In the genomic region with DNA sequence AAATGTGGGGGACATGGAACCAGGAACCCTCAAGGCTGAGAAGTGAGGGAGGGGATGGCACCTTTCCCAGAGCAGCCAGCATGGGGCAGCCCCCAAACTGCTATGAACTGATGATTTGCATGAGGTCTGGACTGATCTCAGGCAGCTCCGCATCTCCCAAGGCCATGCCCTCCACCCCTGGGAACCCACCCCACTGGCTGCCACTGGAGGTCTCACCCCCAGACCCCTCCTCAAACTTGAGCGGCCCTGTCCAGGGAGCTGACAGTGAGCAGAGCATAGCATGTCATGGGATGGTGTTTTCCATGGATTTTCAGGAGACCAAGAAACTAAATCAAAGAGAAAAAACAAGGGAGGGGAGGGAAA, we compare ENCODE assay signal across 14 cellular contexts. TPM values are rescaled to one million over a fixed set of nuclear protein-coding genes. Genes with fewer than 3 reads are reported as not detected.
DNase-seq lines count a peak whose midpoint lies in the region; ATAC-seq and TF ChIP-seq lines count a peak whose summit lies in the region.
"Had no signal": no experiment of that assay in that cellular context is flagged by ENCODE, and none has a peak within 500 bp of the region (broad histone marks: within the 10 kb centered on the region; RNA-seq: fewer than 3 reads in every experiment).

No MANE protein-coding gene starts in this region.

- H3K9me3 Mint-ChIP-seq in endodermal cell = no peaks in the 10 kb centered on the region
- H3K9me3 Mint-ChIP-seq in activated CD4-positive, alpha-beta memory T cell treated with anti-CD3 and anti-CD28 coated beads, Interleukin-2, amount 10 ng/mL, durations not matched to agents 7 days and 5 days = no peaks in the 10 kb centered on the region
- H3K9me3 Mint-ChIP-seq: CD14-positive monocyte had no signal

- H3K9me3 ChIP-seq in NT2/D1 (ENCODE audit: insufficient read depth, low read length) (no peaks in the 10 kb centered on the region), endodermal cell (ENCODE audit: control insufficient read depth, low read length) (no peaks in the 10 kb centered on the region), osteoblast (ENCODE audit: low read depth, low read length) (no peaks in the 10 kb centered on the region)
- H3K9me3 ChIP-seq: SK-N-SH had no signal

- 100% methylated on average over 1 to 2 of the region's 2 CpGs for WGBS in endodermal cell (ENCODE audit: insufficient coverage in 1 of 2, insufficient read length in 1 of 2), 2 experiments

- peaks cover 67% of the 10 kb centered on the region for H3K27me3 Mint-ChIP-seq in endodermal cell (ENCODE audit: insufficient read depth)
- peaks cover 58% of the 10 kb centered on the region for H3K27me3 Mint-ChIP-seq in activated CD4-positive, alpha-beta memory T cell treated with anti-CD3 and anti-CD28 coated beads, Interleukin-2, amount 10 ng/mL, durations not matched to agents 7 days and 5 days

- CTCF ChIA-PET in activated CD4-positive, alpha-beta memory T cell treated with anti-CD3 and anti-CD28 coated beads, Interleukin-2, amount 10 ng/mL, durations not matched to agents 7 days and 5 days (lab: Charles Lee) = interaction anchor here (0.9 kb wide), 1 partner anchor 12 kb away, joined by 4 read pairs; no protein-coding TSS in a partner anchor

- H3K27ac ChIP-seq in endodermal cell (ENCODE audit: low read depth, low read length) (peak overlapping the region; percentile 16), osteoblast (ENCODE audit: low read depth, low read length) (no peak overlapping the region)

- H3K4me1 ChIP-seq in NT2/D1 (ENCODE audit: insufficient read depth, insufficient read length) = peaks cover 9% of the 10 kb centered on the region
- H3K4me1 ChIP-seq in endodermal cell (ENCODE audit: control insufficient read depth, insufficient read depth, low read length) = peaks cover 9% of the 10 kb centered on the region
- H3K4me1 ChIP-seq in osteoblast (ENCODE audit: insufficient read depth, low read length) = peaks cover 15% of the 10 kb centered on the region

- peak overlapping the region; percentile 14 for H3K27ac Mint-ChIP-seq in endodermal cell
- H3K27ac Mint-ChIP-seq in activated CD4-positive, alpha-beta memory T cell treated with anti-CD3 and anti-CD28 coated beads, Interleukin-2, amount 10 ng/mL, durations not matched to agents 7 days and 5 days = no peak overlapping the region

- H3K79me2 ChIP-seq in osteoblast (ENCODE audit: insufficient read depth, low read length) = no peaks in the 10 kb centered on the region

- H3K27me3 ChIP-seq in NT2/D1 (ENCODE audit: insufficient read depth, insufficient read length) = peaks cover 6% of the 10 kb centered on the region
- no peaks in the 10 kb centered on the region for H3K27me3 ChIP-seq in endodermal cell (ENCODE audit: control insufficient read depth, insufficient read depth, low read length, poor library complexity, severe bottlenecking)
- peaks cover 15% of the 10 kb centered on the region for H3K27me3 ChIP-seq in osteoblast (ENCODE audit: insufficient read depth, low read length)

- no peaks in the 10 kb centered on the region for H4K20me1 ChIP-seq in osteoblast (ENCODE audit: insufficient read depth, low read length)

- H3K4me3 ChIP-seq in NT2/D1 (ENCODE audit: insufficient read length, low read depth) = no peak overlapping the region
- no peak overlapping the region for H3K4me3 ChIP-seq in endodermal cell (ENCODE audit: low read length)
- H3K4me3 ChIP-seq in osteoblast (ENCODE audit: insufficient read depth, low read length) = no peak overlapping the region

- H2AFZ ChIP-seq in osteoblast (ENCODE audit: low read length) = peak overlapping the region; percentile 73

- peaks cover 39% of the 10 kb centered on the region for H3K4me1 Mint-ChIP-seq in endodermal cell
- no peaks in the 10 kb centered on the region for H3K4me1 Mint-ChIP-seq in activated CD4-positive, alpha-beta memory T cell treated with anti-CD3 and anti-CD28 coated beads, Interleukin-2, amount 10 ng/mL, durations not matched to agents 7 days and 5 days

- DNase-seq in NT2/D1 (ENCODE audit: low read depth, low spot score) (no peak), endodermal cell (no peak), osteoblast (ENCODE audit: insufficient read length, low spot score, missing footprints) (no peak), islet precursor cell (no peak), hippocampal formation (lab: John Stamatoyannopoulos, UW) (no peak)
- DNase-seq in activated CD4-positive, alpha-beta memory T cell treated with anti-CD3 and anti-CD28 coated beads, Interleukin-2, amount 10 ng/mL, durations not matched to agents 7 days and 5 days = no peak
- DNase-seq: ACHN, NCI-H1092 treated with DMSO at 0.1 percent for 48 hours, NCI-H1694 treated with DMSO at 0.1 percent for 48 hours, RPMI8226, SHP77 treated with DMSO at 0.1 percent for 48 hours, SK-N-SH had no signal

- peak overlapping the region; percentile 21 for H3K9ac ChIP-seq in NT2/D1 (ENCODE audit: insufficient read length, low read depth)
- no peak overlapping the region for H3K9ac ChIP-seq in endodermal cell (ENCODE audit: extremely low read depth, low read length, poor library complexity, severe bottlenecking)
- H3K9ac ChIP-seq: SK-N-SH had no signal

- TF ChIP-seq CTCF in endodermal cell (conservative IDR thresholded peaks at IDR 0.05) = no peak
- TF ChIP-seq CTCF in osteoblast (IDR thresholded peaks at IDR 0.05; ENCODE audit: extremely low read depth, low read depth, low read length) = no peak

- H3K36me3 Mint-ChIP-seq in endodermal cell (ENCODE audit: low read depth) = no peaks in the 10 kb centered on the region
- H3K36me3 Mint-ChIP-seq in activated CD4-positive, alpha-beta memory T cell treated with anti-CD3 and anti-CD28 coated beads, Interleukin-2, amount 10 ng/mL, durations not matched to agents 7 days and 5 days (ENCODE audit: low read depth) = no peaks in the 10 kb centered on the region
- H3K36me3 Mint-ChIP-seq: CD14-positive monocyte had no signal

- H3K4me2 ChIP-seq in osteoblast (ENCODE audit: insufficient read depth, low read length) = no peak overlapping the region
- H3K4me2 ChIP-seq: SK-N-SH had no signal

- no peaks in the 10 kb centered on the region for H3K36me3 ChIP-seq in NT2/D1 (ENCODE audit: insufficient read depth, insufficient read length, low read length)
- no peaks in the 10 kb centered on the region for H3K36me3 ChIP-seq in endodermal cell (ENCODE audit: control insufficient read depth, insufficient read depth, low read length)
- no peaks in the 10 kb centered on the region for H3K36me3 ChIP-seq in osteoblast (ENCODE audit: insufficient read depth, low read length)

- ATAC-seq in GM19023 (IDR thresholded peaks at IDR 0.05; ENCODE audit: unreplicated experiment) = no peak

- H3K4me3 Mint-ChIP-seq in endodermal cell = peak overlapping the region; percentile 22
- no peak overlapping the region for H3K4me3 Mint-ChIP-seq in activated CD4-positive, alpha-beta memory T cell treated with anti-CD3 and anti-CD28 coated beads, Interleukin-2, amount 10 ng/mL, durations not matched to agents 7 days and 5 days

- POLR2A ChIA-PET in activated CD4-positive, alpha-beta memory T cell treated with anti-CD3 and anti-CD28 coated beads, Interleukin-2, amount 10 ng/mL, durations not matched to agents 7 days and 5 days (lab: Charles Lee) = no interaction called here

RNA-seq across cellular contexts. Expression of a gene that starts 46.8 kb away (rescaled TPM):
- total RNA-seq in endodermal cell (1 to 10 TPM in 1 of 2 donors, under 1 TPM in 1; 1.00 to 1.5 TPM), osteoblast (62.5 and 90.1 TPM in 2 replicates)
- polyA plus RNA-seq in endodermal cell (2013, experiment 1 of 2) = 26.7 TPM
- polyA plus RNA-seq in endodermal cell (2013, experiment 2 of 2) = 29.3 TPM
- under 1 TPM in 1 of 2 experiments, not detected in 1; 0.08 TPM for total RNA-seq in activated CD4-positive, alpha-beta memory T cell treated with anti-CD3 and anti-CD28 coated beads, Interleukin-2, amount 10 ng/mL, durations not matched to agents 7 days and 5 days
- polyA plus RNA-seq: CD14-positive monocyte had no signal

Comparison
In these comparisons a context has a peak if more than half of its experiments do, and no peak if none do; other contexts are left out.
1. RNA of a gene that starts 46.8 kb away (total RNA-seq): 62.5 to 90.1 TPM in osteoblast; 1.00 to 1.5 TPM in endodermal cell and 0.08 TPM in activated CD4-positive, alpha-beta memory T cell treated with anti-CD3 and anti-CD28 coated beads, Interleukin-2, amount 10 ng/mL, durations not matched to agents 7 days and 5 days; every median in the first group is over 10 times any median in the second.